1 cellular context compared by ENCODE assay signal in the genomic region with DNA sequence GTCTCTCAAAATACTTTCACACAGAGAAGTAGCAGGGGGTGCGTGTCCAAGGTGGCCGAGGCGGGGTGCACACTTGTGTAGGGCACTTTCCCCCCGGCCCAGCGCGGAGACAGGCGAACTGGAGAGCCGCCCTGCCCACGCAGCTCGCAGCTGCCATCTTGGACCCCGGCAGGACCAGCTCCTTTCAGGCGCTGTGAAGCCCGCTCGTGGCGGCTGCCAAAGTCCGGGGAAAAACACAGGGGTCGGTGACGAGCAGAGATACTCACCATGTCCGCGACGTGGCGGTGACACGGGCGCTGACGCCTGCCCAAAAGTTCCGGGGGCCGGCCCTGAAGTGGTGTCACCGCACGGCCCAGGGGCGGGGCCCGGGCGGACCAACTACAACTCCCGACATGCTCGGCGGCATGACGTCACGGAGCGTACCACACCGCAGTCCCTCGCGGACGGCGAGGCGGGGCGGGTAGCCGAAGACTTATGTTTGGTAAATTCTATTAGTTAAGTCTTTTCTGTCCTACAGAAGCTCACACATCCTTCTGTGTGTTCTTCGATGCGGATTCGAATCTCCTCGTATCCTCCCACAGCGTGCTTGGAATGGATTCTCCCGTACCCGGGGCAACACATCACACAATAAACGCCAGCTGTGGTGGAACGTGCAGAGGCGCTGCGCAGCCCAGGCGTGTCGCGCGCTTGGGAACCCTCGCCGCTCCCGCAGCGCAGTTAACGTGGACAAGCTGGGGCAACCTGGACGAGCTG.
TF ChIP-seq lines count a peak whose summit lies in the region.

A gene with protein sequence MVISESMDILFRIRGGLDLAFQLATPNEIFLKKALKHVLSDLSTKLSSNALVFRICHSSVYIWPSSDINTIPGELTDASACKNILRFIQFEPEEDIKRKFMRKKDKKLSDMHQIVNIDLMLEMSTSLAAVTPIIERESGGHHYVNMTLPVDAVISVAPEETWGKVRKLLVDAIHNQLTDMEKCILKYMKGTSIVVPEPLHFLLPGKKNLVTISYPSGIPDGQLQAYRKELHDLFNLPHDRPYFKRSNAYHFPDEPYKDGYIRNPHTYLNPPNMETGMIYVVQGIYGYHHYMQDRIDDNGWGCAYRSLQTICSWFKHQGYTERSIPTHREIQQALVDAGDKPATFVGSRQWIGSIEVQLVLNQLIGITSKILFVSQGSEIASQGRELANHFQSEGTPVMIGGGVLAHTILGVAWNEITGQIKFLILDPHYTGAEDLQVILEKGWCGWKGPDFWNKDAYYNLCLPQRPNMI (minus strand): TSS at position 365 of the 753 bp plus-strand sequence. CDS start 96 bp downstream, at position 269.

TF ChIP-seq in K562, 482 proteins besides CTCF, POLR2A, EP300 and RAD21 (continued from another document and continues in another):
- no peak for TF ChIP-seq E4F1 (CRISPR knock-in tag; IDR thresholded peaks at IDR 0.05; ENCODE audit: borderline replicate concordance)
- no peak for TF ChIP-seq CBX8 (IDR thresholded peaks at IDR 0.05; ENCODE audit: borderline replicate concordance, extremely low read depth, low read depth, low read length, poor library complexity, severe bottlenecking)
- TF ChIP-seq RBBP5 (IDR thresholded peaks at IDR 0.05; ENCODE audit: borderline replicate concordance, insufficient read depth, low read length, poor library complexity, severe bottlenecking) = peak; percentile 91
- TF ChIP-seq RHOXF2B (CRISPR knock-in tag; conservative IDR thresholded peaks at IDR 0.05) = no peak
- TF ChIP-seq, protein P1, sequence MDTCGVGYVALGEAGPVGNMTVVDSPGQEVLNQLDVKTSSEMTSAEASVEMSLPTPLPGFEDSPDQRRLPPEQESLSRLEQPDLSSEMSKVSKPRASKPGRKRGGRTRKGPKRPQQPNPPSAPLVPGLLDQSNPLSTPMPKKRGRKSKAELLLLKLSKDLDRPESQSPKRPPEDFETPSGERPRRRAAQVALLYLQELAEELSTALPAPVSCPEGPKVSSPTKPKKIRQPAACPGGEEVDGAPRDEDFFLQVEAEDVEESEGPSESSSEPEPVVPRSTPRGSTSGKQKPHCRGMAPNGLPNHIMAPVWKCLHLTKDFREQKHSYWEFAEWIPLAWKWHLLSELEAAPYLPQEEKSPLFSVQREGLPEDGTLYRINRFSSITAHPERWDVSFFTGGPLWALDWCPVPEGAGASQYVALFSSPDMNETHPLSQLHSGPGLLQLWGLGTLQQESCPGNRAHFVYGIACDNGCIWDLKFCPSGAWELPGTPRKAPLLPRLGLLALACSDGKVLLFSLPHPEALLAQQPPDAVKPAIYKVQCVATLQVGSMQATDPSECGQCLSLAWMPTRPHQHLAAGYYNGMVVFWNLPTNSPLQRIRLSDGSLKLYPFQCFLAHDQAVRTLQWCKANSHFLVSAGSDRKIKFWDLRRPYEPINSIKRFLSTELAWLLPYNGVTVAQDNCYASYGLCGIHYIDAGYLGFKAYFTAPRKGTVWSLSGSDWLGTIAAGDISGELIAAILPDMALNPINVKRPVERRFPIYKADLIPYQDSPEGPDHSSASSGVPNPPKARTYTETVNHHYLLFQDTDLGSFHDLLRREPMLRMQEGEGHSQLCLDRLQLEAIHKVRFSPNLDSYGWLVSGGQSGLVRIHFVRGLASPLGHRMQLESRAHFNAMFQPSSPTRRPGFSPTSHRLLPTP (IDR thresholded peaks at IDR 0.05; ENCODE audit: borderline replicate concordance, extremely low read depth, insufficient read length) = no peak
- no peak for TF ChIP-seq U2AF1 (optimal IDR thresholded peaks at IDR 0.05; ENCODE audit: low read depth, low read length)
- TF ChIP-seq RB1 (IDR thresholded peaks at IDR 0.05; ENCODE audit: low read depth) = peak; percentile 84; the same call in 1 of the 2 replicates
- no peak; the same call in 1 of the 2 replicates for TF ChIP-seq CEBPG (CRISPR knock-in tag; IDR thresholded peaks at IDR 0.05)
- TF ChIP-seq CEBPG (tag; conservative IDR thresholded peaks at IDR 0.05 in 1 of 2, IDR thresholded peaks at IDR 0.05 in 1 of 2) = no peak
- TF ChIP-seq, protein P2, sequence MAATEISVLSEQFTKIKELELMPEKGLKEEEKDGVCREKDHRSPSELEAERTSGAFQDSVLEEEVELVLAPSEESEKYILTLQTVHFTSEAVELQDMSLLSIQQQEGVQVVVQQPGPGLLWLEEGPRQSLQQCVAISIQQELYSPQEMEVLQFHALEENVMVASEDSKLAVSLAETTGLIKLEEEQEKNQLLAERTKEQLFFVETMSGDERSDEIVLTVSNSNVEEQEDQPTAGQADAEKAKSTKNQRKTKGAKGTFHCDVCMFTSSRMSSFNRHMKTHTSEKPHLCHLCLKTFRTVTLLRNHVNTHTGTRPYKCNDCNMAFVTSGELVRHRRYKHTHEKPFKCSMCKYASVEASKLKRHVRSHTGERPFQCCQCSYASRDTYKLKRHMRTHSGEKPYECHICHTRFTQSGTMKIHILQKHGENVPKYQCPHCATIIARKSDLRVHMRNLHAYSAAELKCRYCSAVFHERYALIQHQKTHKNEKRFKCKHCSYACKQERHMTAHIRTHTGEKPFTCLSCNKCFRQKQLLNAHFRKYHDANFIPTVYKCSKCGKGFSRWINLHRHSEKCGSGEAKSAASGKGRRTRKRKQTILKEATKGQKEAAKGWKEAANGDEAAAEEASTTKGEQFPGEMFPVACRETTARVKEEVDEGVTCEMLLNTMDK (IDR thresholded peaks at IDR 0.05; ENCODE audit: borderline replicate concordance, insufficient read depth, low read depth, low read length, poor library complexity, severe bottlenecking) = peak; percentile 10
- TF ChIP-seq, protein P3, sequence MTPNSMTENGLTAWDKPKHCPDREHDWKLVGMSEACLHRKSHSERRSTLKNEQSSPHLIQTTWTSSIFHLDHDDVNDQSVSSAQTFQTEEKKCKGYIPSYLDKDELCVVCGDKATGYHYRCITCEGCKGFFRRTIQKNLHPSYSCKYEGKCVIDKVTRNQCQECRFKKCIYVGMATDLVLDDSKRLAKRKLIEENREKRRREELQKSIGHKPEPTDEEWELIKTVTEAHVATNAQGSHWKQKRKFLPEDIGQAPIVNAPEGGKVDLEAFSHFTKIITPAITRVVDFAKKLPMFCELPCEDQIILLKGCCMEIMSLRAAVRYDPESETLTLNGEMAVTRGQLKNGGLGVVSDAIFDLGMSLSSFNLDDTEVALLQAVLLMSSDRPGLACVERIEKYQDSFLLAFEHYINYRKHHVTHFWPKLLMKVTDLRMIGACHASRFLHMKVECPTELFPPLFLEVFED (CRISPR knock-in tag; conservative IDR thresholded peaks at IDR 0.05) = no peak
- TF ChIP-seq ARID3B (CRISPR knock-in tag; IDR thresholded peaks at IDR 0.05; ENCODE audit: borderline replicate concordance) = no peak
- no peak for TF ChIP-seq PPARD (CRISPR knock-in tag; IDR thresholded peaks at IDR 0.05)
- TF ChIP-seq ZNF224 (CRISPR knock-in tag; IDR thresholded peaks at IDR 0.05) = no peak
- TF ChIP-seq, protein P4, sequence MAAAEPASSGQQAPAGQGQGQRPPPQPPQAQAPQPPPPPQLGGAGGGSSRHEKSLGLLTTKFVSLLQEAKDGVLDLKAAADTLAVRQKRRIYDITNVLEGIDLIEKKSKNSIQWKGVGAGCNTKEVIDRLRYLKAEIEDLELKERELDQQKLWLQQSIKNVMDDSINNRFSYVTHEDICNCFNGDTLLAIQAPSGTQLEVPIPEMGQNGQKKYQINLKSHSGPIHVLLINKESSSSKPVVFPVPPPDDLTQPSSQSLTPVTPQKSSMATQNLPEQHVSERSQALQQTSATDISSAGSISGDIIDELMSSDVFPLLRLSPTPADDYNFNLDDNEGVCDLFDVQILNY (CRISPR knock-in tag; IDR thresholded peaks at IDR 0.05) = peak; percentile 39; the same call in 1 of the 2 replicates
- TF ChIP-seq HDAC6 (IDR thresholded peaks at IDR 0.05; ENCODE audit: low read depth, low read length) = no peak
- TF ChIP-seq PATZ1 (CRISPR knock-in tag; IDR thresholded peaks at IDR 0.05; ENCODE audit: borderline replicate concordance) = no peak
- peak; percentile 93 for TF ChIP-seq ZFX (CRISPR knock-in tag; IDR thresholded peaks at IDR 0.05)
- TF ChIP-seq RUNX1 (IDR thresholded peaks at IDR 0.05; ENCODE audit: low read depth) = no peak
- TF ChIP-seq ZNF583 (CRISPR knock-in tag; IDR thresholded peaks at IDR 0.05) = no peak
- TF ChIP-seq ARHGAP35 (IDR thresholded peaks at IDR 0.05; ENCODE audit: partially characterized antibody) = no peak
- TF ChIP-seq CXXC5 (CRISPR knock-in tag; IDR thresholded peaks at IDR 0.05) = peak; percentile 93
- TF ChIP-seq, protein P5, sequence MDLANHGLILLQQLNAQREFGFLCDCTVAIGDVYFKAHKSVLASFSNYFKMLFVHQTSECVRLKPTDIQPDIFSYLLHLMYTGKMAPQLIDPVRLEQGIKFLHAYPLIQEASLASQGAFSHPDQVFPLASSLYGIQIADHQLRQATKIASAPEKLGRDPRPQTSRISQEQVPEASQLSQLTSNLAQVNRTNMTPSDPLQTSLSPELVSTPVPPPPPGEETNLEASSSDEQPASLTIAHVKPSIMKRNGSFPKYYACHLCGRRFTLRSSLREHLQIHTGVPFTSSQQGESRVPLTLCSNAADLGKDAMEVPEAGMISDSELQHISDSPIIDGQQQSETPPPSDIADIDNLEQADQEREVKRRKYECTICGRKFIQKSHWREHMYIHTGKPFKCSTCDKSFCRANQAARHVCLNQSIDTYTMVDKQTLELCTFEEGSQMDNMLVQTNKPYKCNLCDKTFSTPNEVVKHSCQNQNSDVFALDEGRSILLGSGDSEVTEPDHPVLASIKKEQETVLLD (IDR thresholded peaks at IDR 0.05) = peak; percentile 39; the same call in 1 of the 2 replicates
- TF ChIP-seq CHCHD3 (CRISPR knock-in tag; IDR thresholded peaks at IDR 0.05) = no peak
- TF ChIP-seq KDM4B (IDR thresholded peaks at IDR 0.05; ENCODE audit: borderline replicate concordance in 2 of 2, low read depth in 1 of 2) = 0 out of 4 replicates have a peak, but pooled peaks of 1 of the 2 experiments have one; percentile 89
- no peak for TF ChIP-seq ZNF146 (CRISPR knock-in tag; IDR thresholded peaks at IDR 0.05; ENCODE audit: unreplicated experiment)
- no peak for TF ChIP-seq HOMEZ (CRISPR knock-in tag; IDR thresholded peaks at IDR 0.05)
- peak; percentile 96 for TF ChIP-seq NUFIP1 (IDR thresholded peaks at IDR 0.05; ENCODE audit: partially characterized antibody)
- TF ChIP-seq EHMT2 (IDR thresholded peaks at IDR 0.05) = no peak
- peak; percentile 98 for TF ChIP-seq FOXJ3 (CRISPR knock-in tag; IDR thresholded peaks at IDR 0.05)
- no peak for TF ChIP-seq ZNF197 (CRISPR knock-in tag; IDR thresholded peaks at IDR 0.05; ENCODE audit: low read depth)
- no peak for TF ChIP-seq SMAD2 (IDR thresholded peaks at IDR 0.05; ENCODE audit: low read depth, low read length)
- no peak for TF ChIP-seq TCFL5 (CRISPR knock-in tag; conservative IDR thresholded peaks at IDR 0.05)
